Comparison of ENCODE assay signal across 8 cellular contexts in genomic region chr1:85062425-85063026, GRCh38. TPM values are rescaled to one million over a fixed set of nuclear protein-coding genes. Genes with fewer than 3 reads are reported as not detected.
DNase-seq lines count a peak whose midpoint lies in the region; ATAC-seq and TF ChIP-seq lines count a peak whose summit lies in the region.

No MANE protein-coding gene starts in this region.

- intact Hi-C loops in activated CD8-positive, alpha-beta T cell treated with anti-CD3 and anti-CD28 coated beads for 36 hours (cut with micrococcal nuclease) = no loop called here

- H3K36me3 Mint-ChIP-seq in T-helper 1 cell treated with Interleukin-12 subunit alpha and Interleukin-12 subunit beta and Interleukin-4 antibody, amounts not matched to agents 30 μg/mL and 1 μg/mL, for 36 hours (ENCODE audit: low read depth) = no peaks in the 10 kb centered on the region
- H3K36me3 Mint-ChIP-seq in activated CD8-positive, alpha-beta T cell treated with anti-CD3 and anti-CD28 coated beads for 36 hours (ENCODE audit: low read depth) = no peaks in the 10 kb centered on the region

- peaks cover 20% of the 10 kb centered on the region for H3K27me3 Mint-ChIP-seq in T-helper 1 cell treated with Interleukin-12 subunit alpha and Interleukin-12 subunit beta and Interleukin-4 antibody, amounts not matched to agents 30 μg/mL and 1 μg/mL, for 36 hours (ENCODE audit: low read depth)
- H3K27me3 Mint-ChIP-seq in activated CD8-positive, alpha-beta T cell treated with anti-CD3 and anti-CD28 coated beads for 36 hours = peaks cover 5% of the 10 kb centered on the region

- POLR2A ChIA-PET in activated CD8-positive, alpha-beta T cell treated with anti-CD3 and anti-CD28 coated beads for 36 hours (lab: Charles Lee) = interaction anchor here (0.9 kb wide), 1 partner anchor 12 kb away, joined by 3 read pairs; no protein-coding TSS in a partner anchor

- H3K27me3 ChIP-seq in suprapubic skin = no peaks in the 10 kb centered on the region

- DNase-seq in T-helper 1 cell (no peak), suprapubic skin (ENCODE audit: low spot score in 2 of 2) (no peak), left lobe of liver (ENCODE audit: low spot score) (no peak), NCI-H82 treated with DMSO at 0.1 percent for 48 hours (lab: John Stamatoyannopoulos, UW; ENCODE audit: unreplicated experiment) (no peak)
- no peak for DNase-seq in activated CD8-positive, alpha-beta T cell treated with anti-CD3 and anti-CD28 coated beads for 36 hours
- DNase-seq in effector CD4-positive, alpha-beta T cell = no peak

- no peaks in the 10 kb centered on the region for H3K36me3 ChIP-seq in suprapubic skin

- 29% methylated on average over 7 of the region's 7 CpGs for WGBS in suprapubic skin

- peaks cover 11% of the 10 kb centered on the region for H3K4me1 ChIP-seq in suprapubic skin

- H3K4me3 ChIP-seq in iPS-11a (ENCODE audit: low read depth, low read length) (peak overlapping the region; percentile 56), suprapubic skin (peak overlapping the region; percentile 55)

- no peak overlapping the region for H3K27ac ChIP-seq in suprapubic skin

- H3K4me3 Mint-ChIP-seq in T-helper 1 cell treated with Interleukin-12 subunit alpha and Interleukin-12 subunit beta and Interleukin-4 antibody, amounts not matched to agents 30 μg/mL and 1 μg/mL, for 36 hours = peak overlapping the region; percentile 88
- H3K4me3 Mint-ChIP-seq in activated CD8-positive, alpha-beta T cell treated with anti-CD3 and anti-CD28 coated beads for 36 hours = peak overlapping the region; percentile 76

- ATAC-seq in activated CD8-positive, alpha-beta T cell treated with anti-CD3 and anti-CD28 coated beads for 36 hours = no peak
- ATAC-seq in left lobe of liver = no peak

- H3K9me3 ChIP-seq in suprapubic skin = no peaks in the 10 kb centered on the region

- H3K27ac Mint-ChIP-seq in T-helper 1 cell treated with Interleukin-12 subunit alpha and Interleukin-12 subunit beta and Interleukin-4 antibody, amounts not matched to agents 30 μg/mL and 1 μg/mL, for 36 hours = peak overlapping the region; percentile 78
- H3K27ac Mint-ChIP-seq in activated CD8-positive, alpha-beta T cell treated with anti-CD3 and anti-CD28 coated beads for 36 hours = no peak overlapping the region

- no peak for TF ChIP-seq CTCF in activated CD8-positive, alpha-beta T cell treated with anti-CD3 and anti-CD28 coated beads for 36 hours (IDR thresholded peaks at IDR 0.05)
- no peak for TF ChIP-seq CTCF in suprapubic skin (IDR thresholded peaks at IDR 0.05)

- H3K9me3 Mint-ChIP-seq in T-helper 1 cell treated with Interleukin-12 subunit alpha and Interleukin-12 subunit beta and Interleukin-4 antibody, amounts not matched to agents 30 μg/mL and 1 μg/mL, for 36 hours = no peaks in the 10 kb centered on the region
- H3K9me3 Mint-ChIP-seq in activated CD8-positive, alpha-beta T cell treated with anti-CD3 and anti-CD28 coated beads for 36 hours = no peaks in the 10 kb centered on the region

- CTCF ChIA-PET in activated CD8-positive, alpha-beta T cell treated with anti-CD3 and anti-CD28 coated beads for 36 hours (lab: Charles Lee) = interaction anchor here (1.0 to 3.2 kb wide), 8 partner anchors 10 to 219 kb away, joined by 3 to 15 read pairs (median 4); partner anchors contain the start of gene MCOLN3

- TF ChIP-seq POLR2A in suprapubic skin (IDR thresholded peaks at IDR 0.05) = no peak

- no peak for TF ChIP-seq EP300 in suprapubic skin (IDR thresholded peaks at IDR 0.05)

- peaks cover 24% of the 10 kb centered on the region for H3K4me1 Mint-ChIP-seq in T-helper 1 cell treated with Interleukin-12 subunit alpha and Interleukin-12 subunit beta and Interleukin-4 antibody, amounts not matched to agents 30 μg/mL and 1 μg/mL, for 36 hours (ENCODE audit: low read depth)
- peaks cover 12% of the 10 kb centered on the region for H3K4me1 Mint-ChIP-seq in activated CD8-positive, alpha-beta T cell treated with anti-CD3 and anti-CD28 coated beads for 36 hours (ENCODE audit: low read depth)

RNA-seq across cellular contexts. Expression of gene MCOLN3, which starts 14.2 kb away (rescaled TPM):
- total RNA-seq in activated CD8-positive, alpha-beta T cell treated with anti-CD3 and anti-CD28 coated beads for 36 hours = under 1 TPM; 0.25 to 0.29 TPM
- total RNA-seq in suprapubic skin = 10 to 100 TPM in 1 of 4 donors, 1 to 10 TPM in 3; 2.0 to 10.7 (median 6.1) TPM
- total RNA-seq in left lobe of liver = 0.05 TPM
